In genomic region chr16:86874141-86874540, GRCh38 we compare ENCODE assay signal across 8 cellular contexts.
A peak's percentile ranks its signal among the peaks of the same experiment; 100 is the strongest.
DNase-seq lines count a peak whose midpoint lies in the region; ATAC-seq, FAIRE-seq and TF ChIP-seq lines count a peak whose summit lies in the region.

No MANE protein-coding gene starts in this region.

- H3K36me3 ChIP-seq in upper lobe of right lung, result no peaks in the 10 kb centered on the region

- H3K9me3 ChIP-seq in upper lobe of right lung, result no peaks in the 10 kb centered on the region

- whole genome bisulfite sequencing in lower leg skin, 2 donors, result 64 to 79% methylated on average over 2 of the region's 2 CpGs

- no peak for TF ChIP-seq POLR2A in lower leg skin (IDR thresholded peaks at IDR 0.05)

- ATAC-seq in upper lobe of right lung, result peak; percentile 34

- H3K27me3 ChIP-seq in upper lobe of right lung, result peaks cover 30% of the 10 kb centered on the region

- peak; percentile 42 for TF ChIP-seq CTCF in upper lobe of right lung (IDR thresholded peaks at IDR 0.05)
- no peak for TF ChIP-seq CTCF in lower leg skin (IDR thresholded peaks at IDR 0.05)

- no peaks in the 10 kb centered on the region for H3K4me1 ChIP-seq in upper lobe of right lung

- no peak overlapping the region for H3K4me3 ChIP-seq in upper lobe of right lung
- H3K4me3 ChIP-seq in lower leg skin (ENCODE audit: low read depth, poor library complexity, severe bottlenecking), result no peak overlapping the region

- peak; percentile 78 for FAIRE-seq in GM18507 (lab: Jason Lieb, UNC)

- no peak overlapping the region for H3K27ac ChIP-seq in upper lobe of right lung

- in situ Hi-C loops in ACHN (cut with HindIII; ENCODE audit: low pct_ligation_motif_present, low pct_unique_long_range_greater_than_20kb, low sequenced_read_pairs), result no loop called here

- DNase-seq in ACHN (peak; percentile 39), GM18507 (ENCODE audit: extremely low spot score, insufficient read length, low read depth) (no peak), UCSD-AML1 (lab: John Stamatoyannopoulos, UW; ENCODE audit: unreplicated experiment) (peak; percentile 22), hepatic stellate cell (ENCODE audit: low spot score) (peak; percentile 42), upper lobe of right lung (no peak), NCI-H2107 (lab: John Stamatoyannopoulos, UW) (no peak), lower leg skin (ENCODE audit: low spot score in 2 of 2) (no peak), NCI-H1105 (lab: John Stamatoyannopoulos, UW) (no peak)

- intact Hi-C loops in upper lobe of right lung (cut with DNase I) (no loop called here), lower leg skin (cut with DNase I; ENCODE audit: low total_unique reads) (no loop called here)

Comparison
In these comparisons a context has a peak if more than half of its experiments do, and no peak if none do; other contexts are left out.
1. DNase-seq: peak in ACHN (single experiment), UCSD-AML1 (single experiment) and hepatic stellate cell (single experiment); none in GM18507 (single experiment), upper lobe of right lung (single experiment), NCI-H2107 (single experiment), lower leg skin (0 of 2) and NCI-H1105 (single experiment).